In genomic region chr13:38969187-38969586, GRCh38 we compare ENCODE assay signal across 43 cellular contexts. TPM values are rescaled to one million over a fixed set of nuclear protein-coding genes. Genes with fewer than 3 reads are reported as not detected.
"Had no signal": no experiment of that assay in that cellular context is flagged by ENCODE, and none has a peak within 500 bp of the region (broad histone marks: within the 10 kb centered on the region; RNA-seq: fewer than 3 reads in every experiment).

No MANE protein-coding gene starts in this region.

- H3K27me3 ChIP-seq: adrenal gland, ascending aorta, body of pancreas, brain microvascular endothelial cell, breast epithelium, cardiac muscle cell had no signal

- H3K4me3 Mint-ChIP-seq: activated naive CD4-positive, alpha-beta T cell treated with anti-CD3 and anti-CD28 coated beads for 36 hours; activated naive CD4-positive, alpha-beta T cell treated with anti-CD3 and anti-CD28 coated beads, Interleukin-2, amount 10 ng/mL, durations not matched to agents 7 days and 5 days; activated naive CD4-positive, alpha-beta T cell treated with anti-CD3 and anti-CD28 coated beads, Interleukin-2, amount 50 U/mL, for 24 hours; activated naive CD8-positive, alpha-beta T cell; activated naive CD8-positive, alpha-beta T cell treated with anti-CD3 and anti-CD28 coated beads for 36 hours; activated naive CD8-positive, alpha-beta T cell treated with anti-CD3 and anti-CD28 coated beads, Interleukin-2, amount 10 ng/mL, durations not matched to agents 7 days and 5 days; activated naive CD8-positive, alpha-beta T cell treated with anti-CD3 and anti-CD28 coated beads, Interleukin-2, amount 50 U/mL, for 24 hours; activated T-cell treated with anti-CD3 and anti-CD28 coated beads, Interleukin-2, amount 50 U/mL, for 24 hours; activated T-cell treated with anti-CD3 and anti-CD28 coated beads, Interleukin-2, amount 50 U/mL, for 4 hours; activated T-cell treated with anti-CD3 and anti-CD28 coated beads, Interleukin-2, amount 50 U/mL, for 72 hours; activated T-helper 1 cell treated with anti-CD3 and anti-CD28 coated beads, Interleukin-12 subunit alpha, Interleukin-12 subunit beta, Interleukin-2, Interleukin-4 antibody, amounts not matched to agents 30 ng/mL and 10 ng/mL and 1 ng/mL, durations not matched to agents 14 hours and 24 hours and 36 hours; activated T-helper 17 cell treated with anti-CD3 and anti-CD28 coated beads, Interleukin-2, amount 50 U/mL, for 72 hours; brain; central memory CD8-positive, alpha-beta T cell had no signal

- H3K36me3 ChIP-seq: adrenal gland, ascending aorta, brain microvascular endothelial cell, breast epithelium, cardiac muscle cell had no signal

- DNase-seq: activated effector memory CD4-positive, alpha-beta T cell treated with anti-CD3 and anti-CD28 coated beads, Interleukin-2, amount 50 U/mL, for 16 hours; activated effector memory CD4-positive, alpha-beta T cell treated with Interleukin-2 at 50 U/mL for 16 hours; activated gamma-delta T cell; activated gamma-delta T cell treated with Interleukin-2 at 50 U/mL for 16 hours; activated naive CD4-positive, alpha-beta T cell; activated naive CD4-positive, alpha-beta T cell treated with anti-CD3 and anti-CD28 coated beads for 36 hours; activated naive CD4-positive, alpha-beta T cell treated with anti-CD3 and anti-CD28 coated beads, Interleukin-2, amount 10 ng/mL, durations not matched to agents 7 days and 5 days; activated naive CD4-positive, alpha-beta T cell treated with anti-CD3 and anti-CD28 coated beads, Interleukin-2, amount 50 U/mL, for 16 hours; activated naive CD4-positive, alpha-beta T cell treated with Interleukin-2 at 50 U/mL for 16 hours; activated naive CD8-positive, alpha-beta T cell treated with anti-CD3 and anti-CD28 coated beads for 36 hours; activated naive CD8-positive, alpha-beta T cell treated with anti-CD3 and anti-CD28 coated beads, Interleukin-2, amount 10 ng/mL, durations not matched to agents 7 days and 5 days; activated naive CD8-positive, alpha-beta T cell treated with anti-CD3 and anti-CD28 coated beads, Interleukin-2, amount 50 U/mL, for 24 hours; activated T-cell treated with anti-CD3 and anti-CD28 coated beads for 4 hours; activated T-cell treated with anti-CD3 and anti-CD28 coated beads, Interleukin-2, amount 50 U/mL, for 1 hour; activated T-cell treated with anti-CD3 and anti-CD28 coated beads, Interleukin-2, amount 50 U/mL, for 24 hours; activated T-cell treated with anti-CD3 and anti-CD28 coated beads, Interleukin-2, amount 50 U/mL, for 4 hours; activated T-cell treated with anti-CD3 and anti-CD28 coated beads, Interleukin-2, amount 50 U/mL, for 48 hours; activated T-cell treated with anti-CD3 and anti-CD28 coated beads, Interleukin-2, amount 50 U/mL, for 72 hours; adrenal gland; amniotic stem cell; amygdala; anterior cingulate cortex; aorta; body of pancreas; brain microvascular endothelial cell; caudate nucleus; central memory CD4-positive, alpha-beta T cell; cerebellar nuclear complex had no signal

- H3K36me3 Mint-ChIP-seq: activated naive CD4-positive, alpha-beta T cell treated with anti-CD3 and anti-CD28 coated beads, Interleukin-2, amount 10 ng/mL, durations not matched to agents 7 days and 5 days; activated naive CD4-positive, alpha-beta T cell treated with anti-CD3 and anti-CD28 coated beads, Interleukin-2, amount 50 U/mL, for 24 hours; activated naive CD4-positive, alpha-beta T cell treated with anti-CD3 and anti-CD28 coated beads, Interleukin-2, amount 50 U/mL, for 72 hours; activated naive CD8-positive, alpha-beta T cell; activated naive CD8-positive, alpha-beta T cell treated with anti-CD3 and anti-CD28 coated beads for 36 hours; activated naive CD8-positive, alpha-beta T cell treated with anti-CD3 and anti-CD28 coated beads, Interleukin-2, amount 10 ng/mL, durations not matched to agents 7 days and 5 days; brain had no signal

- H3K27me3 Mint-ChIP-seq: activated naive CD8-positive, alpha-beta T cell treated with anti-CD3 and anti-CD28 coated beads, Interleukin-2, amount 50 U/mL, for 24 hours had no signal

- H3K9me3 ChIP-seq: adrenal gland, ascending aorta, body of pancreas, breast epithelium had no signal

- H3K4me1 Mint-ChIP-seq: activated naive CD4-positive, alpha-beta T cell treated with anti-CD3 and anti-CD28 coated beads, Interleukin-2, amount 10 ng/mL, durations not matched to agents 7 days and 5 days; activated naive CD4-positive, alpha-beta T cell treated with anti-CD3 and anti-CD28 coated beads, Interleukin-2, amount 50 U/mL, for 24 hours; activated naive CD8-positive, alpha-beta T cell treated with anti-CD3 and anti-CD28 coated beads for 36 hours; activated naive CD8-positive, alpha-beta T cell treated with anti-CD3 and anti-CD28 coated beads, Interleukin-2, amount 10 ng/mL, durations not matched to agents 7 days and 5 days; activated naive CD8-positive, alpha-beta T cell treated with anti-CD3 and anti-CD28 coated beads, Interleukin-2, amount 50 U/mL, for 24 hours; activated T-helper 17 cell treated with anti-CD3 and anti-CD28 coated beads, Interleukin-2, amount 50 U/mL, for 72 hours; brain; central memory CD8-positive, alpha-beta T cell had no signal

- H3K9me3 Mint-ChIP-seq: activated naive CD4-positive, alpha-beta T cell treated with anti-CD3 and anti-CD28 coated beads for 36 hours; activated naive CD4-positive, alpha-beta T cell treated with anti-CD3 and anti-CD28 coated beads, Interleukin-2, amount 10 ng/mL, durations not matched to agents 7 days and 5 days; activated naive CD4-positive, alpha-beta T cell treated with anti-CD3 and anti-CD28 coated beads, Interleukin-2, amount 50 U/mL, for 24 hours; activated naive CD4-positive, alpha-beta T cell treated with anti-CD3 and anti-CD28 coated beads, Interleukin-2, amount 50 U/mL, for 72 hours; activated naive CD8-positive, alpha-beta T cell treated with anti-CD3 and anti-CD28 coated beads for 36 hours; activated naive CD8-positive, alpha-beta T cell treated with anti-CD3 and anti-CD28 coated beads, Interleukin-2, amount 10 ng/mL, durations not matched to agents 7 days and 5 days; activated naive CD8-positive, alpha-beta T cell treated with anti-CD3 and anti-CD28 coated beads, Interleukin-2, amount 50 U/mL, for 24 hours; activated T-cell treated with anti-CD3 and anti-CD28 coated beads, Interleukin-2, amount 50 U/mL, for 24 hours; activated T-cell treated with anti-CD3 and anti-CD28 coated beads, Interleukin-2, amount 50 U/mL, for 4 hours; activated T-cell treated with anti-CD3 and anti-CD28 coated beads, Interleukin-2, amount 50 U/mL, for 72 hours; activated T-helper 1 cell treated with anti-CD3 and anti-CD28 coated beads, Interleukin-12 subunit alpha, Interleukin-12 subunit beta, Interleukin-2, Interleukin-4 antibody, amounts not matched to agents 30 ng/mL and 10 ng/mL and 1 ng/mL, durations not matched to agents 14 hours and 24 hours and 36 hours; activated T-helper 17 cell treated with anti-CD3 and anti-CD28 coated beads, Interleukin-2, amount 50 U/mL, for 72 hours; activated T-helper 2 cell treated with anti-CD3 and anti-CD28 coated beads, Interferon-gamma antibody, Interleukin-2, Interleukin-4, amounts not matched to agents 10 μg/mL and 5 μg/mL and 100 μg/mL, durations not matched to agents 14 hours and 24 hours and 36 hours; brain; central memory CD8-positive, alpha-beta T cell had no signal

- H3K4me3 ChIP-seq: adrenal gland, ascending aorta, body of pancreas, breast epithelium, cardiac muscle cell had no signal

- H3K4me1 ChIP-seq: adrenal gland, ascending aorta, body of pancreas, breast epithelium had no signal

- H3K27ac Mint-ChIP-seq: activated naive CD4-positive, alpha-beta T cell treated with anti-CD3 and anti-CD28 coated beads for 36 hours; activated naive CD4-positive, alpha-beta T cell treated with anti-CD3 and anti-CD28 coated beads, Interleukin-2, amount 10 ng/mL, durations not matched to agents 7 days and 5 days; activated naive CD4-positive, alpha-beta T cell treated with anti-CD3 and anti-CD28 coated beads, Interleukin-2, amount 50 U/mL, for 24 hours; activated naive CD4-positive, alpha-beta T cell treated with anti-CD3 and anti-CD28 coated beads, Interleukin-2, amount 50 U/mL, for 72 hours; activated naive CD8-positive, alpha-beta T cell; activated naive CD8-positive, alpha-beta T cell treated with anti-CD3 and anti-CD28 coated beads for 36 hours; activated naive CD8-positive, alpha-beta T cell treated with anti-CD3 and anti-CD28 coated beads, Interleukin-2, amount 10 ng/mL, durations not matched to agents 7 days and 5 days; activated naive CD8-positive, alpha-beta T cell treated with anti-CD3 and anti-CD28 coated beads, Interleukin-2, amount 50 U/mL, for 24 hours; activated T-cell treated with anti-CD3 and anti-CD28 coated beads, Interleukin-2, amount 50 U/mL, for 24 hours; activated T-cell treated with anti-CD3 and anti-CD28 coated beads, Interleukin-2, amount 50 U/mL, for 72 hours; activated T-helper 1 cell treated with anti-CD3 and anti-CD28 coated beads, Interleukin-12 subunit alpha, Interleukin-12 subunit beta, Interleukin-2, Interleukin-4 antibody, amounts not matched to agents 30 ng/mL and 10 ng/mL and 1 ng/mL, durations not matched to agents 14 hours and 24 hours and 36 hours; activated T-helper 17 cell treated with anti-CD3 and anti-CD28 coated beads, Interleukin-2, amount 50 U/mL, for 72 hours; activated T-helper 2 cell treated with anti-CD3 and anti-CD28 coated beads, Interferon-gamma antibody, Interleukin-2, Interleukin-4, amounts not matched to agents 10 μg/mL and 5 μg/mL and 100 μg/mL, durations not matched to agents 14 hours and 24 hours and 36 hours; brain had no signal

- ATAC-seq: activated naive CD4-positive, alpha-beta T cell treated with anti-CD3 and anti-CD28 coated beads, Interleukin-2, amount 50 U/mL, for 72 hours; activated naive CD8-positive, alpha-beta T cell treated with anti-CD3 and anti-CD28 coated beads, Interleukin-2, amount 50 U/mL, for 24 hours; activated T-cell treated with anti-CD3 and anti-CD28 coated beads, Interleukin-2, amount 50 U/mL, for 4 hours; activated T-cell treated with anti-CD3 and anti-CD28 coated beads, Interleukin-2, amount 50 U/mL, for 72 hours; activated T-helper 17 cell treated with anti-CD3 and anti-CD28 coated beads, Interleukin-2, amount 50 U/mL, for 72 hours; body of pancreas had no signal

- H3K27ac ChIP-seq: adrenal gland, ascending aorta, body of pancreas, brain microvascular endothelial cell, breast epithelium, cardiac muscle cell had no signal

RNA-seq across cellular contexts. Expression of gene STOML3, which starts 21.4 kb away (rescaled TPM):
- total RNA-seq: activated naive CD4-positive, alpha-beta T cell treated with anti-CD3 and anti-CD28 coated beads for 36 hours; activated naive CD4-positive, alpha-beta T cell treated with anti-CD3 and anti-CD28 coated beads, Interleukin-2, amount 50 U/mL, for 72 hours; activated naive CD8-positive, alpha-beta T cell treated with anti-CD3 and anti-CD28 coated beads for 36 hours; activated naive CD8-positive, alpha-beta T cell treated with anti-CD3 and anti-CD28 coated beads, Interleukin-2, amount 10 ng/mL, durations not matched to agents 7 days and 5 days; activated T-cell treated with anti-CD3 and anti-CD28 coated beads, Interleukin-2, amount 50 U/mL, for 4 hours; activated T-cell treated with anti-CD3 and anti-CD28 coated beads, Interleukin-2, amount 50 U/mL, for 72 hours; activated T-helper 1 cell treated with anti-CD3 and anti-CD28 coated beads, Interleukin-12 subunit alpha, Interleukin-12 subunit beta, Interleukin-2, Interleukin-4 antibody, amounts not matched to agents 30 ng/mL and 10 ng/mL and 1 ng/mL, durations not matched to agents 14 hours and 24 hours and 36 hours; activated T-helper 17 cell treated with anti-CD3 and anti-CD28 coated beads, Interleukin-2, amount 50 U/mL, for 72 hours; activated T-helper 2 cell treated with anti-CD3 and anti-CD28 coated beads, Interferon-gamma antibody, Interleukin-2, Interleukin-4, amounts not matched to agents 10 μg/mL and 5 μg/mL and 100 μg/mL, durations not matched to agents 14 hours and 24 hours and 36 hours; adrenal gland; aorta; ascending aorta; astrocyte; body of pancreas; breast epithelium; bronchial epithelial cell; cardiac muscle cell; cardiac septum had no signal
- polyA plus RNA-seq: adipose tissue, adrenal gland, aorta, cardiac muscle cell had no signal
